Comparison of ENCODE assay signal across 9 cellular contexts in the genomic region with DNA sequence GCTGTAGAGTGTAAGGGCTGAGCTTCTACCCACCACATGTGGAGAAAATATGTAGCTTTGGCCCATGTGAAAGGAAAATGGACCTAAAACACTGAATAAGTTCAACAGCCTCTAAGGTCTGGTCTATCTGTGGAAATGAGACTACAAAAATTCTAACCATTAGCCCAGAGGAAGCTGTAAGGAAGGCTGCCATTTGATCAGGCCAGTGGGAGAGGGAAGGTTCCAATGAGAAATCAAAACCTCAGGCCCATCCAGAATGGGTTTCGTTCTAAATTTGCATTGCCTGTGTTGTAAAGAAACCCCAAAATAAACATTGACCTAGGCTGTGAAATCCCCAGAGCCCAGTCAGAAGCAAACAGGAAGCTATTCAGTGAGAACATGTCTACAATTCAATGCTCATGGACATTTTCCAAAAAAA.
DNase-seq lines count a peak whose midpoint lies in the region; ATAC-seq and TF ChIP-seq lines count a peak whose summit lies in the region.
"Had no signal": no experiment of that assay in that cellular context is flagged by ENCODE, and none has a peak within 500 bp of the region (broad histone marks: within the 10 kb centered on the region; RNA-seq: fewer than 3 reads in every experiment).

No MANE protein-coding gene starts in this region.

- no peak overlapping the region for H3K27ac Mint-ChIP-seq in activated naive CD4-positive, alpha-beta T cell treated with anti-CD3 and anti-CD28 coated beads, Interleukin-2, amount 10 ng/mL, durations not matched to agents 7 days and 5 days

- no peaks in the 10 kb centered on the region for H3K4me1 Mint-ChIP-seq in activated naive CD4-positive, alpha-beta T cell treated with anti-CD3 and anti-CD28 coated beads, Interleukin-2, amount 10 ng/mL, durations not matched to agents 7 days and 5 days

- no peaks in the 10 kb centered on the region for H3K36me3 Mint-ChIP-seq in activated naive CD4-positive, alpha-beta T cell treated with anti-CD3 and anti-CD28 coated beads, Interleukin-2, amount 10 ng/mL, durations not matched to agents 7 days and 5 days

- DNase-seq in AG08395 (ENCODE audit: low spot score) (peak; percentile 43), fibroblast of mammary gland (ENCODE audit: low read depth) (peak; percentile 46), T1000 (lab: John Stamatoyannopoulos, UW) (no peak)
- DNase-seq in activated naive CD4-positive, alpha-beta T cell treated with anti-CD3 and anti-CD28 coated beads, Interleukin-2, amount 50 U/mL, for 16 hours, result no peak
- no peak for DNase-seq in activated naive CD4-positive, alpha-beta T cell treated with anti-CD3 and anti-CD28 coated beads, Interleukin-2, amount 10 ng/mL, durations not matched to agents 7 days and 5 days
- DNase-seq: NCI-H187 treated with DMSO at 0.1 percent for 48 hours had no signal

- no peaks in the 10 kb centered on the region for H3K27me3 Mint-ChIP-seq in activated naive CD4-positive, alpha-beta T cell treated with anti-CD3 and anti-CD28 coated beads, Interleukin-2, amount 10 ng/mL, durations not matched to agents 7 days and 5 days

- peak; percentile 89 for ATAC-seq in GM19351 (IDR thresholded peaks at IDR 0.05; ENCODE audit: unreplicated experiment)
- ATAC-seq in HG03469 (IDR thresholded peaks at IDR 0.05; ENCODE audit: unreplicated experiment), result peak; percentile 79
- ATAC-seq in HG03571 (IDR thresholded peaks at IDR 0.05; ENCODE audit: unreplicated experiment), result no peak

- no peak overlapping the region for H3K4me3 Mint-ChIP-seq in activated naive CD4-positive, alpha-beta T cell treated with anti-CD3 and anti-CD28 coated beads, Interleukin-2, amount 10 ng/mL, durations not matched to agents 7 days and 5 days

- no peak overlapping the region for H3K4me3 ChIP-seq in fibroblast of mammary gland (ENCODE audit: control insufficient read depth, low read depth, low read length)

- no peak for TF ChIP-seq CTCF in fibroblast of mammary gland (conservative IDR thresholded peaks at IDR 0.05; ENCODE audit: control insufficient read depth, insufficient read depth, low read depth, low read length)

- CTCF ChIA-PET in activated naive CD4-positive, alpha-beta T cell treated with anti-CD3 and anti-CD28 coated beads, Interleukin-2, amount 10 ng/mL, durations not matched to agents 7 days and 5 days (lab: Charles Lee), result no interaction called here

- H3K9me3 Mint-ChIP-seq in activated naive CD4-positive, alpha-beta T cell treated with anti-CD3 and anti-CD28 coated beads, Interleukin-2, amount 10 ng/mL, durations not matched to agents 7 days and 5 days, result peaks cover 1% of the 10 kb centered on the region

Comparison
In these comparisons a context has a peak if more than half of its experiments do, and no peak if none do; other contexts are left out.
1. DNase-seq: peak in AG08395 (single experiment) and fibroblast of mammary gland (single experiment); none in activated naive CD4-positive, alpha-beta T cell treated with anti-CD3 and anti-CD28 coated beads, Interleukin-2, amount 50 U/mL, for 16 hours (single experiment), T1000 (single experiment) and activated naive CD4-positive, alpha-beta T cell treated with anti-CD3 and anti-CD28 coated beads, Interleukin-2, amount 10 ng/mL, durations not matched to agents 7 days and 5 days (single experiment).